In the genomic region with DNA sequence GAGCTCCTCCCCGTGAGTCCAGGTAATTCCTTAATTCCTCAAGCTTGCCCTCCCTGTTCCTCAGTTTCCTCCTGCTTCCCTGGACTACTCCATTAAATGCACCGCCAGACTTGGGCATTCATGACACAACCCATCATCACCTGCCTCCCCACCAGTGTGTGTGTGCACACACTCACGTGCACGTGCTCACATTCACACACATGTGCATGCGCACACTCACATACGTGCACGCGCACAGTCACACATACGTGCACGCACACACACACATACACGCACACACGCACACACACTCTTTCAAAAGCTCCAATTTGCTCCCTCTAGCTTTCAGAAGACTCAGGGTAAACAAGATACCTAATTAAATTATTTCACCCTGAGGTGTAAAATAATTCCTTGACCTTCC, we compare ENCODE assay signal across 14 cellular contexts.
DNase-seq lines count a peak whose midpoint lies in the region; ATAC-seq and TF ChIP-seq lines count a peak whose summit lies in the region.
"Had no signal": no experiment of that assay in that cellular context is flagged by ENCODE, and none has a peak within 500 bp of the region (broad histone marks: within the 10 kb centered on the region; RNA-seq: fewer than 3 reads in every experiment).

No MANE protein-coding gene starts in this region.

- H3K4me1 Mint-ChIP-seq in activated T-cell treated with anti-CD3 and anti-CD28 coated beads, Interleukin-2, amount 50 U/mL, for 24 hours (ENCODE audit: low read depth) = peaks cover 97% of the 10 kb centered on the region
- peaks cover 99% of the 10 kb centered on the region for H3K4me1 Mint-ChIP-seq in activated B cell treated with CpG ODN at 0.5 μM for 24 hours
- peaks cover 86% of the 10 kb centered on the region for H3K4me1 Mint-ChIP-seq in endothelial cell (ENCODE audit: unreplicated experiment)
- H3K4me1 Mint-ChIP-seq in stimulated activated naive CD8-positive, alpha-beta T cell treated with anti-CD3 and anti-CD28 coated beads, Interleukin-15, amount 100 ng/mL, for 72 hours = peaks cover 97% of the 10 kb centered on the region

- no peak overlapping the region for H3K4me3 Mint-ChIP-seq in activated T-cell treated with anti-CD3 and anti-CD28 coated beads, Interleukin-2, amount 50 U/mL, for 24 hours
- H3K4me3 Mint-ChIP-seq in activated B cell treated with CpG ODN at 0.5 μM for 24 hours = no peak overlapping the region
- peak overlapping the region; percentile 38 for H3K4me3 Mint-ChIP-seq in endothelial cell (ENCODE audit: unreplicated experiment)
- H3K4me3 Mint-ChIP-seq in stimulated activated naive CD8-positive, alpha-beta T cell treated with anti-CD3 and anti-CD28 coated beads, Interleukin-15, amount 100 ng/mL, for 72 hours = peak overlapping the region; percentile 9 to 62

- peak overlapping the region; percentile 93 for H3K27ac Mint-ChIP-seq in activated T-cell treated with anti-CD3 and anti-CD28 coated beads, Interleukin-2, amount 50 U/mL, for 24 hours
- H3K27ac Mint-ChIP-seq in activated B cell treated with CpG ODN at 0.5 μM for 24 hours (peak overlapping the region; percentile 63), endothelial cell (ENCODE audit: unreplicated experiment) (no peak overlapping the region)
- H3K27ac Mint-ChIP-seq in stimulated activated naive CD8-positive, alpha-beta T cell treated with anti-CD3 and anti-CD28 coated beads, Interleukin-15, amount 100 ng/mL, for 72 hours = peak overlapping the region in 1 of 2 donors; percentile 96

- TF ChIP-seq CTCF in activated B cell treated with CpG ODN at 0.5 μM for 24 hours (IDR thresholded peaks at IDR 0.05) = no peak
- no peak for TF ChIP-seq CTCF in endothelial cell (IDR thresholded peaks at IDR 0.05; ENCODE audit: unreplicated experiment)

- H3K36me3 Mint-ChIP-seq in activated T-cell treated with anti-CD3 and anti-CD28 coated beads, Interleukin-2, amount 50 U/mL, for 24 hours (ENCODE audit: low read depth) = peaks cover 56% of the 10 kb centered on the region
- H3K36me3 Mint-ChIP-seq in activated B cell treated with CpG ODN at 0.5 μM for 24 hours (ENCODE audit: low read depth) (peaks cover 45% of the 10 kb centered on the region), endothelial cell (ENCODE audit: low read depth, unreplicated experiment) (peaks cover 30% of the 10 kb centered on the region)

- CTCF ChIA-PET in activated B cell treated with CpG ODN at 0.5 μM for 24 hours (lab: Charles Lee) = interaction anchor here (1.7 to 2.7 kb wide), 3 partner anchors 21 to 264 kb away, joined by 7 read pairs; no protein-coding TSS in a partner anchor

- no peak for DNase-seq in activated T-cell treated with anti-CD3 and anti-CD28 coated beads, Interleukin-2, amount 50 U/mL, for 24 hours
- no peak for DNase-seq in activated T-cell treated with anti-CD3 and anti-CD28 coated beads for 4 hours
- no peak for DNase-seq in activated B cell treated with CpG ODN at 0.5 μM for 24 hours
- DNase-seq in endothelial cell (ENCODE audit: low spot score) = no peak
- DNase-seq in stimulated activated naive CD8-positive, alpha-beta T cell treated with anti-CD3 and anti-CD28 coated beads, Interleukin-15, amount 100 ng/mL, for 72 hours = no peak
- DNase-seq in dermis blood vessel endothelial cell = no peak
- DNase-seq: activated CD4-positive, alpha-beta T cell treated with anti-CD3 and anti-CD28 coated beads for 4 hours; activated gamma-delta T cell treated with Interleukin-2 at 50 U/mL for 16 hours; NCI-H2029 treated with DMSO at 0.1 percent for 48 hours; NCI-H774; RPMI8226; thyroid gland had no signal

- ATAC-seq in activated B cell treated with CpG ODN at 0.5 μM for 24 hours (ENCODE audit: low read depth) (no peak), GM19463 (IDR thresholded peaks at IDR 0.05; ENCODE audit: unreplicated experiment) (no peak), GM19351 (IDR thresholded peaks at IDR 0.05; ENCODE audit: unreplicated experiment) (no peak)
- no peak for ATAC-seq in stimulated activated naive CD8-positive, alpha-beta T cell treated with anti-CD3 and anti-CD28 coated beads, Interleukin-15, amount 100 ng/mL, for 72 hours

- H3K9me3 Mint-ChIP-seq in activated T-cell treated with anti-CD3 and anti-CD28 coated beads, Interleukin-2, amount 50 U/mL, for 24 hours = no peaks in the 10 kb centered on the region
- H3K9me3 Mint-ChIP-seq in activated B cell treated with CpG ODN at 0.5 μM for 24 hours = no peaks in the 10 kb centered on the region
- H3K9me3 Mint-ChIP-seq in endothelial cell (ENCODE audit: unreplicated experiment) = no peaks in the 10 kb centered on the region
- H3K9me3 Mint-ChIP-seq in stimulated activated naive CD8-positive, alpha-beta T cell treated with anti-CD3 and anti-CD28 coated beads, Interleukin-15, amount 100 ng/mL, for 72 hours = no peaks in the 10 kb centered on the region

- no peaks in the 10 kb centered on the region for H3K27me3 Mint-ChIP-seq in activated T-cell treated with anti-CD3 and anti-CD28 coated beads, Interleukin-2, amount 50 U/mL, for 24 hours
- H3K27me3 Mint-ChIP-seq in activated B cell treated with CpG ODN at 0.5 μM for 24 hours = no peaks in the 10 kb centered on the region
- peaks cover 11% of the 10 kb centered on the region for H3K27me3 Mint-ChIP-seq in endothelial cell (ENCODE audit: unreplicated experiment)
- no peaks in the 10 kb centered on the region for H3K27me3 Mint-ChIP-seq in stimulated activated naive CD8-positive, alpha-beta T cell treated with anti-CD3 and anti-CD28 coated beads, Interleukin-15, amount 100 ng/mL, for 72 hours

- POLR2A ChIA-PET in activated B cell treated with CpG ODN at 0.5 μM for 24 hours (lab: Charles Lee) = interaction anchor here (1.1 to 1.6 kb wide), 2 partner anchors 41 to 51 kb away, joined by 3 to 9 read pairs; no protein-coding TSS in a partner anchor

- intact Hi-C loops in activated B cell treated with CpG ODN at 0.5 μM for 24 hours (cut with micrococcal nuclease) = no loop called here

Comparison
In these comparisons a context has a peak if more than half of its experiments do, and no peak if none do; other contexts are left out.
1. H3K4me3 Mint-ChIP-seq: peak in endothelial cell (single experiment) and stimulated activated naive CD8-positive, alpha-beta T cell treated with anti-CD3 and anti-CD28 coated beads, Interleukin-15, amount 100 ng/mL, for 72 hours (2 of 2); none in activated T-cell treated with anti-CD3 and anti-CD28 coated beads, Interleukin-2, amount 50 U/mL, for 24 hours (single experiment) and activated B cell treated with CpG ODN at 0.5 μM for 24 hours (single experiment).